In genomic region chr4:17618926-17619325, GRCh38 we compare ENCODE assay signal across 17 cellular contexts. TPM values are rescaled to one million over a fixed set of nuclear protein-coding genes. Genes with fewer than 3 reads are reported as not detected.
A peak's percentile ranks its signal among the peaks of the same experiment; 100 is the strongest.
DNase-seq lines count a peak whose midpoint lies in the region; ATAC-seq, FAIRE-seq and TF ChIP-seq lines count a peak whose summit lies in the region.
"Had no signal": no experiment of that assay in that cellular context is flagged by ENCODE, and none has a peak within 500 bp of the region (broad histone marks: within the 10 kb centered on the region; RNA-seq: fewer than 3 reads in every experiment).

No MANE protein-coding gene starts in this region.

- ATAC-seq in GM12878 (no peak), psoas muscle (peak in 3 of 4 donors; percentile 19 to 49 (median 34))

- FAIRE-seq in GM12878 (lab: Jason Lieb, UNC): no peak

- no peak overlapping the region for H3K4me3 Mint-ChIP-seq in activated CD4-positive, alpha-beta T cell treated with anti-CD3 and anti-CD28 coated beads, Interleukin-2, amount 10 ng/mL, durations not matched to agents 7 days and 5 days
- H3K4me3 Mint-ChIP-seq in immature natural killer cell: peak overlapping the region in 1 of 5 donors; percentile 64

- RAD21 ChIA-PET in GM12878 (lab: Charles Lee; ENCODE audit: unreplicated experiment): no interaction called here

- H3K4me1 ChIP-seq in Karpas-422 (ENCODE audit: low read length) (peaks cover 36% of the 10 kb centered on the region), GM12878 (ENCODE audit: control insufficient read depth, insufficient read depth, low read length) (peaks cover 6% of the 10 kb centered on the region; the same call in 1 of the 2 replicates), psoas muscle (peaks cover 74% of the 10 kb centered on the region), ascending aorta (peaks cover 4 to 21% of the 10 kb centered on the region in 2 donors)

- H3K9me2 ChIP-seq in Karpas-422 (replicated peaks; ENCODE audit: insufficient read depth, low read length): no peaks in the 10 kb centered on the region

- TF ChIP-seq EP300 in GM12878 (IDR thresholded peaks at IDR 0.05; ENCODE audit: borderline replicate concordance in 1 of 2, control insufficient read depth in 1 of 2, low read depth in 2 of 2, low read length in 2 of 2): no peak

- H4K20me1 ChIP-seq in Karpas-422 (ENCODE audit: insufficient read depth, low read depth, low read length): peaks cover 44% of the 10 kb centered on the region
- peaks cover 11% of the 10 kb centered on the region; the same call in 1 of the 2 replicates for H4K20me1 ChIP-seq in GM12878 (ENCODE audit: control insufficient read depth, insufficient read depth)

- POLR2A ChIA-PET in activated CD4-positive, alpha-beta T cell treated with anti-CD3 and anti-CD28 coated beads, Interleukin-2, amount 10 ng/mL, durations not matched to agents 7 days and 5 days (lab: Charles Lee): no interaction called here
- POLR2A ChIA-PET in GM12878 (lab: Charles Lee): no interaction called here

- H3K9me3 ChIP-seq in Karpas-422 (ENCODE audit: low read length) (no peaks in the 10 kb centered on the region), GM12878 (replicated peaks; ENCODE audit: control insufficient read depth, insufficient read depth, low read length) (no peaks in the 10 kb centered on the region), psoas muscle (no peaks in the 10 kb centered on the region), ascending aorta (no peaks in the 10 kb centered on the region)
- H3K9me3 ChIP-seq: esophagus squamous epithelium, HAP-1, spleen, tibial nerve had no signal

- WGBS in GM12878 (ENCODE audit: insufficient coverage, insufficient replicate concordance, low lambda C conversion rate, missing lambda C conversion rate): 0% methylated on average over 1 of the region's 1 CpG
- WGBS in psoas muscle, 3 donors: 0 to 37% (median 13%) methylated on average over 1 of the region's 1 CpG

- intact Hi-C loops in GM12878 (cut with micrococcal nuclease; ENCODE audit: unreplicated experiment) (loop anchor here (10.0 kb wide), 1 partner anchor 1394 kb away; the partner anchor contains the start of gene TAPT1), psoas muscle (cut with DNase I) (no loop called here), ascending aorta (cut with DNase I) (no loop called here)

- no TSS peak for BruUV-seq in GM12878 (replicated peaks; lab: Mats Ljungman, UMichigan)

- TF ChIP-seq RAD21 in GM12878 (IDR thresholded peaks at IDR 0.05; ENCODE audit: insufficient read depth, low read depth, low read length): no peak

- H3K27me3 Mint-ChIP-seq in activated CD4-positive, alpha-beta T cell treated with anti-CD3 and anti-CD28 coated beads, Interleukin-2, amount 10 ng/mL, durations not matched to agents 7 days and 5 days: no peaks in the 10 kb centered on the region
- peaks cover 9 to 11% (median 10%) of the 10 kb centered on the region in 3 donors for H3K27me3 Mint-ChIP-seq in immature natural killer cell (ENCODE audit: low read depth in 3 of 3)

- H3K27me3 ChIP-seq in Karpas-422 (ENCODE audit: low read length) (no peaks in the 10 kb centered on the region), GM12878 (replicated peaks in 1 of 2; ENCODE audit: control insufficient read depth in 2 of 2, insufficient read depth in 2 of 2, low read length in 1 of 2) (no peaks in the 10 kb centered on the region), psoas muscle (ENCODE audit: insufficient read depth in 3 of 3, low read length in 2 of 3) (no peaks in the 10 kb centered on the region), ascending aorta (no peaks in the 10 kb centered on the region)
- H3K27me3 ChIP-seq: esophagus squamous epithelium, spleen, tibial nerve had no signal

- peaks cover 41% of the 10 kb centered on the region for H3K4me1 Mint-ChIP-seq in activated CD4-positive, alpha-beta T cell treated with anti-CD3 and anti-CD28 coated beads, Interleukin-2, amount 10 ng/mL, durations not matched to agents 7 days and 5 days
- H3K4me1 Mint-ChIP-seq in immature natural killer cell: peaks cover 46 to 50% of the 10 kb centered on the region in 2 donors

- H3K4me2 ChIP-seq in Karpas-422 (ENCODE audit: low read depth, low read length, poor library complexity, severe bottlenecking): peak overlapping the region; percentile 33
- H3K4me2 ChIP-seq in GM12878 (ENCODE audit: control insufficient read depth, insufficient read depth): peak overlapping the region; percentile 65; the same call in 1 of the 2 replicates

- H3K79me2 ChIP-seq in Karpas-422 (ENCODE audit: low read length): peaks cover 74% of the 10 kb centered on the region
- peaks cover 47% of the 10 kb centered on the region for H3K79me2 ChIP-seq in GM12878 (ENCODE audit: control insufficient read depth, insufficient read depth, low read length)

- H3K4me3 ChIP-seq in Karpas-422 (ENCODE audit: low read length): no peak overlapping the region
- H3K4me3 ChIP-seq in GM12878: no peak overlapping the region
- H3K4me3 ChIP-seq in psoas muscle: peak overlapping the region; percentile 48
- H3K4me3 ChIP-seq in ascending aorta: no peak overlapping the region
- H3K4me3 ChIP-seq: esophagus squamous epithelium, HAP-1, spleen, tibial nerve had no signal

- no peak for TF ChIP-seq POLR2A in GM12878 (IDR thresholded peaks at IDR 0.05; ENCODE audit: low read depth, low read length)

- in situ Hi-C loops in GM12878 (cut with MboI): no loop called here

- H3K27ac ChIP-seq in Karpas-422 (ENCODE audit: low read length) (0 out of 2 replicates have a peak overlapping the region, but pooled peaks have one; percentile 17), GM12878 (ENCODE audit: control insufficient read depth, insufficient read depth) (no peak overlapping the region), psoas muscle (peak overlapping the region; percentile 83), ascending aorta (no peak overlapping the region)
- H3K27ac ChIP-seq: esophagus squamous epithelium, spleen, tibial nerve had no signal

- SMC1A ChIA-PET in GM12878 (lab: Charles Lee; ENCODE audit: uncharacterized antibody, unreplicated experiment): no interaction called here

- H3K36me3 Mint-ChIP-seq in activated CD4-positive, alpha-beta T cell treated with anti-CD3 and anti-CD28 coated beads, Interleukin-2, amount 10 ng/mL, durations not matched to agents 7 days and 5 days (ENCODE audit: low read depth): peaks cover 41% of the 10 kb centered on the region
- H3K36me3 Mint-ChIP-seq in immature natural killer cell: peaks cover 18 to 34% (median 19%) of the 10 kb centered on the region in 3 donors

- H3K9me3 Mint-ChIP-seq in activated CD4-positive, alpha-beta T cell treated with anti-CD3 and anti-CD28 coated beads, Interleukin-2, amount 10 ng/mL, durations not matched to agents 7 days and 5 days: no peaks in the 10 kb centered on the region
- H3K9me3 Mint-ChIP-seq in immature natural killer cell: no peaks in the 10 kb centered on the region

- H3K36me3 ChIP-seq in Karpas-422 (ENCODE audit: insufficient read depth, low read length) (peaks cover 44% of the 10 kb centered on the region), GM12878 (ENCODE audit: control insufficient read depth in 2 of 2, insufficient read depth in 2 of 2, low read length in 1 of 2) (peaks cover 6 to 12% of the 10 kb centered on the region in 2 experiments; a peak in 3 of 4 replicates), psoas muscle (ENCODE audit: insufficient read depth in 1 of 2, low read depth in 1 of 2) (peaks cover 11 to 49% of the 10 kb centered on the region in 2 donors), ascending aorta (peaks cover 45 to 53% of the 10 kb centered on the region in 2 donors)

- no peak for DNase-seq in activated CD4-positive, alpha-beta T cell treated with anti-CD3 and anti-CD28 coated beads, Interleukin-2, amount 10 ng/mL, durations not matched to agents 7 days and 5 days
- no peak for DNase-seq in activated CD4-positive, alpha-beta T cell treated with anti-CD3 and anti-CD28 coated beads, Interleukin-2, amount 50 U/mL, for 4 hours
- DNase-seq in Karpas-422 (no peak), GM12878 (ENCODE audit: low read depth, low spot score) (no peak), psoas muscle (no peak), ascending aorta (ENCODE audit: low spot score in 2 of 2) (no peak), HK-2 (ENCODE audit: unreplicated experiment) (no peak), immature natural killer cell (no peak)
- DNase-seq: ACHN; activated CD4-positive, alpha-beta T cell treated with anti-CD3 and anti-CD28 coated beads for 48 hours; cortex of kidney; esophagus squamous epithelium; OCI-M1; spleen; SW 1271 had no signal

- H3K9ac ChIP-seq in Karpas-422 (ENCODE audit: low read length) (no peak overlapping the region), GM12878 (ENCODE audit: control insufficient read depth, insufficient read depth, low read length) (no peak overlapping the region)

- TF ChIP-seq CTCF in GM12878 (IDR thresholded peaks at IDR 0.05 in 2 of 3, conservative IDR thresholded peaks at IDR 0.05 in 1 of 3; ENCODE audit: control insufficient read depth in 2 of 3, extremely low read depth in 1 of 3, insufficient read depth in 1 of 3, low read depth in 3 of 3, low read length in 3 of 3) (no peak), psoas muscle (IDR thresholded peaks at IDR 0.05) (no peak), ascending aorta (IDR thresholded peaks at IDR 0.05) (no peak)

- H3K27ac Mint-ChIP-seq in activated CD4-positive, alpha-beta T cell treated with anti-CD3 and anti-CD28 coated beads, Interleukin-2, amount 10 ng/mL, durations not matched to agents 7 days and 5 days: peak overlapping the region; percentile 41
- peak overlapping the region in 3 of 6 donors; percentile 2 to 73 (median 35) for H3K27ac Mint-ChIP-seq in immature natural killer cell

- CTCF ChIA-PET in activated CD4-positive, alpha-beta T cell treated with anti-CD3 and anti-CD28 coated beads, Interleukin-2, amount 10 ng/mL, durations not matched to agents 7 days and 5 days (lab: Charles Lee): interaction anchor here (1.7 kb wide), 1 partner anchor 70 kb away, joined by 5 read pairs; no protein-coding TSS in a partner anchor
- CTCF ChIA-PET in GM12878 (lab: Yijun Ruan, JAX): no interaction called here

- H2AFZ ChIP-seq in Karpas-422 (ENCODE audit: low read length) (no peak overlapping the region), GM12878 (ENCODE audit: control insufficient read depth, low read depth, low read length) (no peak overlapping the region)

RNA-seq across cellular contexts. Expression of gene MED28, which starts 4.5 kb away (rescaled TPM):
- total RNA-seq in activated CD4-positive, alpha-beta T cell treated with anti-CD3 and anti-CD28 coated beads, Interleukin-2, amount 10 ng/mL, durations not matched to agents 7 days and 5 days: 10 to 100 TPM; 53.7 to 53.8 TPM
- total RNA-seq in Karpas-422 (2014; rRNA removed; shearing (Covaris generic); ENCODE audit: low replicate concordance): 24.8 and 48.7 TPM in 2 replicates
- 59.3 and 62.7 TPM in 2 replicates for total RNA-seq in GM12878 (2013; cell fraction: nucleolus; rRNA removed)
- total RNA-seq in GM12878 (2014; rRNA removed) (19.3 and 19.9 TPM in 2 replicates), GM12878 (2014; rRNA removed; fragmentation: Illumina TruSeq; extraction: Trizol) (46.2 and 56.0 TPM in 2 replicates), GM12878 (2021) (71.4 and 72.7 TPM in 2 replicates), psoas muscle (10 to 100 TPM; 27.2 to 58.3 (median 44.0) TPM), ascending aorta (6.2 TPM)
- polyA plus RNA-seq in GM12878 (2011; ENCODE audit: low read depth): 10.9 TPM
- polyA plus RNA-seq in GM12878 (2011; rRNA removed) (48.0 and 54.6 TPM in 2 replicates), GM12878 (2014; fragmentation: Illumina TruSeq; extraction: Trizol) (18.6 and 22.6 TPM in 2 replicates), GM12878 (2014; fragmentation: Nextera tagmentation; extraction: Ambion mirVana) (10 to 100 TPM; 44.4 to 77.4 TPM), GM12878 (2014; rRNA removed) (32.6 and 51.7 TPM in 2 replicates), GM12878 (2016; fragmentation: Nextera tagmentation; extraction: Ambion mirVana) (10 to 100 TPM; 64.5 to 71.0 TPM), psoas muscle (10 to 100 TPM; 30.7 to 51.5 (median 33.0) TPM), immature natural killer cell (10 to 100 TPM; 33.4 to 45.3 (median 40.1) TPM)
- 17.8 and 21.4 TPM in 2 replicates for polyA plus RNA-seq in GM12878 (2011; cell fraction: cytosol; rRNA removed)
- 20.1 and 22.0 TPM in 2 replicates for polyA plus RNA-seq in GM12878 (2011; cell fraction: nucleus; rRNA removed)
- 48.2 and 54.3 TPM in 2 replicates for polyA plus RNA-seq in GM12878 (2012)
- 17.3 and 21.6 TPM in 2 replicates for polyA minus RNA-seq in GM12878 (2011; rRNA and poly(A)+ RNA removed)
- polyA minus RNA-seq in GM12878 (2011; cell fraction: cytosol; rRNA and poly(A)+ RNA removed): 19.1 and 33.7 TPM in 2 replicates
- polyA minus RNA-seq in GM12878 (2011; cell fraction: nucleus; rRNA and poly(A)+ RNA removed): 19.0 and 25.4 TPM in 2 replicates

RNA-seq across cellular contexts. Expression of gene LAP3, which starts 41.9 kb away (rescaled TPM):
- 100 to 1,000 TPM; 142 to 149 TPM for total RNA-seq in activated CD4-positive, alpha-beta T cell treated with anti-CD3 and anti-CD28 coated beads, Interleukin-2, amount 10 ng/mL, durations not matched to agents 7 days and 5 days
- total RNA-seq in Karpas-422 (2014; rRNA removed; shearing (Covaris generic); ENCODE audit: low replicate concordance): 141 and 146 TPM in 2 replicates
- 88.9 and 91.1 TPM in 2 replicates for total RNA-seq in GM12878 (2013; cell fraction: nucleolus; rRNA removed)
- total RNA-seq in GM12878 (2014; rRNA removed) (168 and 206 TPM in 2 replicates), GM12878 (2014; rRNA removed; fragmentation: Illumina TruSeq; extraction: Trizol) (217 and 228 TPM in 2 replicates), GM12878 (2021) (134 and 135 TPM in 2 replicates), psoas muscle (10 to 100 TPM; 52.0 to 81.3 (median 66.2) TPM), ascending aorta (60.3 TPM)
- 145 TPM for polyA plus RNA-seq in GM12878 (2011; ENCODE audit: low read depth)
- polyA plus RNA-seq in GM12878 (2011; rRNA removed) (202 and 218 TPM in 2 replicates), GM12878 (2014; fragmentation: Illumina TruSeq; extraction: Trizol) (210 and 227 TPM in 2 replicates), GM12878 (2014; fragmentation: Nextera tagmentation; extraction: Ambion mirVana) (100 to 1,000 TPM; 153 to 206 TPM), GM12878 (2014; rRNA removed) (131 and 154 TPM in 2 replicates), GM12878 (2016; fragmentation: Nextera tagmentation; extraction: Ambion mirVana) (100 to 1,000 TPM; 245 to 249 TPM), psoas muscle (10 to 100 TPM; 44.6 to 82.4 (median 53.2) TPM), immature natural killer cell (100 to 1,000 TPM in 1 of 3 donors, 10 to 100 TPM in 2; 56.5 to 106 (median 72.7) TPM)
- polyA plus RNA-seq in GM12878 (2011; cell fraction: cytosol; rRNA removed): 140 and 153 TPM in 2 replicates
- polyA plus RNA-seq in GM12878 (2011; cell fraction: nucleus; rRNA removed): 109 and 118 TPM in 2 replicates
- polyA plus RNA-seq in GM12878 (2012): 148 and 170 TPM in 2 replicates
- polyA minus RNA-seq in GM12878 (2011; rRNA and poly(A)+ RNA removed): 141 and 160 TPM in 2 replicates
- 60.9 and 81.1 TPM in 2 replicates for polyA minus RNA-seq in GM12878 (2011; cell fraction: cytosol; rRNA and poly(A)+ RNA removed)
- polyA minus RNA-seq in GM12878 (2011; cell fraction: nucleus; rRNA and poly(A)+ RNA removed): 52.6 and 83.4 TPM in 2 replicates

Comparison
In these comparisons a context has a peak if more than half of its experiments do, and no peak if none do; other contexts are left out.
1. H3K27ac ChIP-seq: peak in Karpas-422 (single experiment) and psoas muscle (single experiment); none in GM12878 (single experiment) and ascending aorta (0 of 2).